In genomic region chr6:100554228-100554627, GRCh38 we compare ENCODE assay signal across 16 cellular contexts.
DNase-seq lines count a peak whose midpoint lies in the region; ATAC-seq and TF ChIP-seq lines count a peak whose summit lies in the region.
"Had no signal": no experiment of that assay in that cellular context is flagged by ENCODE, and none has a peak within 500 bp of the region (broad histone marks: within the 10 kb centered on the region; RNA-seq: fewer than 3 reads in every experiment).

No MANE protein-coding gene starts in this region.

- POLR2A ChIA-PET in HEK293T (lab: Yijun Ruan, JAX): no interaction called here

- no peaks in the 10 kb centered on the region for H3K9me3 Mint-ChIP-seq in Calu3 (ENCODE audit: low read depth, unreplicated experiment)
- H3K9me3 Mint-ChIP-seq: activated CD4-positive, alpha-beta T cell treated with anti-CD3 and anti-CD28 coated beads, Interleukin-2, amount 10 ng/mL, durations not matched to agents 24 days and 14 days; activated T-cell treated with anti-CD3 and anti-CD28 coated beads, Interleukin-2, amount 50 U/mL, for 4 hours; central memory CD8-positive, alpha-beta T cell; immature natural killer cell; T-helper 2 cell treated with Interferon-gamma antibody and Interleukin-4, amounts not matched to agents 5 μg/mL and 100 μg/mL, for 36 hours had no signal

- no peak overlapping the region for H3K4me3 Mint-ChIP-seq in Calu3 (ENCODE audit: low read depth, unreplicated experiment)
- H3K4me3 Mint-ChIP-seq: activated CD4-positive, alpha-beta T cell treated with anti-CD3 and anti-CD28 coated beads, Interleukin-2, amount 10 ng/mL, durations not matched to agents 24 days and 14 days; activated T-cell treated with anti-CD3 and anti-CD28 coated beads, Interleukin-2, amount 50 U/mL, for 4 hours; central memory CD8-positive, alpha-beta T cell; immature natural killer cell; T-helper 2 cell treated with Interferon-gamma antibody and Interleukin-4, amounts not matched to agents 5 μg/mL and 100 μg/mL, for 36 hours had no signal

- intact Hi-C loops in Calu3 (cut with micrococcal nuclease; ENCODE audit: unreplicated experiment): loop anchor here (5.0 to 10.0 kb wide), 2 partner anchors 47 to 209 kb away; no protein-coding TSS in a partner anchor

- no peak overlapping the region for H3K27ac Mint-ChIP-seq in Calu3 (ENCODE audit: unreplicated experiment)
- H3K27ac Mint-ChIP-seq: activated CD4-positive, alpha-beta T cell treated with anti-CD3 and anti-CD28 coated beads, Interleukin-2, amount 10 ng/mL, durations not matched to agents 24 days and 14 days; T-helper 2 cell treated with Interferon-gamma antibody and Interleukin-4, amounts not matched to agents 5 μg/mL and 100 μg/mL, for 36 hours had no signal

- ATAC-seq in left lobe of liver (peak; percentile 97), SK-N-SH treated with all-trans-retinoic acid at 6 μM for 48 hours (no peak), GM19467 (IDR thresholded peaks at IDR 0.05; ENCODE audit: unreplicated experiment) (no peak)
- ATAC-seq: activated T-cell treated with anti-CD3 and anti-CD28 coated beads, Interleukin-2, amount 50 U/mL, for 4 hours; gastroesophageal sphincter had no signal

- DNase-seq in Calu3: peak; percentile 7
- no peak for DNase-seq in HEK293T (ENCODE audit: extremely low spot score)
- DNase-seq in SHP77 treated with DMSO at 0.1 percent for 48 hours (lab: John Stamatoyannopoulos, UW): peak; percentile 64
- no peak for DNase-seq in left lobe of liver (ENCODE audit: low spot score)
- no peak for DNase-seq in GM03348 (ENCODE audit: low spot score)
- no peak for DNase-seq in activated CD4-positive, alpha-beta T cell treated with anti-CD3 and anti-CD28 coated beads for 1 hour
- DNase-seq: activated CD4-positive, alpha-beta T cell treated with anti-CD3 and anti-CD28 coated beads, Interleukin-2, amount 10 ng/mL, durations not matched to agents 24 days and 14 days; activated T-cell treated with anti-CD3 and anti-CD28 coated beads, Interleukin-2, amount 50 U/mL, for 4 hours; DMS 273 treated with DMSO at 0.1 percent for 48 hours; immature natural killer cell; Right ventricle myocardium superior had no signal

- peaks cover 27% of the 10 kb centered on the region for H3K4me1 Mint-ChIP-seq in Calu3 (ENCODE audit: low read depth, unreplicated experiment)
- H3K4me1 Mint-ChIP-seq: activated CD4-positive, alpha-beta T cell treated with anti-CD3 and anti-CD28 coated beads, Interleukin-2, amount 10 ng/mL, durations not matched to agents 24 days and 14 days; central memory CD8-positive, alpha-beta T cell had no signal

- no peaks in the 10 kb centered on the region for H3K27me3 Mint-ChIP-seq in Calu3 (ENCODE audit: unreplicated experiment)
- H3K27me3 Mint-ChIP-seq: activated CD4-positive, alpha-beta T cell treated with anti-CD3 and anti-CD28 coated beads, Interleukin-2, amount 10 ng/mL, durations not matched to agents 24 days and 14 days; central memory CD8-positive, alpha-beta T cell had no signal

- no peaks in the 10 kb centered on the region for H3K36me3 Mint-ChIP-seq in Calu3 (ENCODE audit: insufficient read depth, unreplicated experiment)

- CTCF ChIA-PET in Calu3 (lab: Charles Lee): no interaction called here
- CTCF ChIA-PET in HEK293T (lab: Yijun Ruan, JAX): interaction anchor here (0.7 kb wide), 1 partner anchor 1121 kb away, joined by 3 read pairs; no protein-coding TSS in a partner anchor

- no peak for TF ChIP-seq CTCF in Calu3 (IDR thresholded peaks at IDR 0.05; ENCODE audit: unreplicated experiment)

- no TSS peak for BruUV-seq in Calu3 (replicated peaks; lab: Mats Ljungman, UMichigan)

TF ChIP-seq in HEK293T, 16 proteins besides CTCF, POLR2A, EP300 and RAD21:
- TF ChIP-seq, protein P1, sequence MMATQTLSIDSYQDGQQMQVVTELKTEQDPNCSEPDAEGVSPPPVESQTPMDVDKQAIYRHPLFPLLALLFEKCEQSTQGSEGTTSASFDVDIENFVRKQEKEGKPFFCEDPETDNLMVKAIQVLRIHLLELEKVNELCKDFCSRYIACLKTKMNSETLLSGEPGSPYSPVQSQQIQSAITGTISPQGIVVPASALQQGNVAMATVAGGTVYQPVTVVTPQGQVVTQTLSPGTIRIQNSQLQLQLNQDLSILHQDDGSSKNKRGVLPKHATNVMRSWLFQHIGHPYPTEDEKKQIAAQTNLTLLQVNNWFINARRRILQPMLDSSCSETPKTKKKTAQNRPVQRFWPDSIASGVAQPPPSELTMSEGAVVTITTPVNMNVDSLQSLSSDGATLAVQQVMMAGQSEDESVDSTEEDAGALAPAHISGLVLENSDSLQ (IDR thresholded peaks at IDR 0.05): peak; percentile 60
- no peak for TF ChIP-seq FOXM1 (IDR thresholded peaks at IDR 0.05; ENCODE audit: borderline replicate concordance)

TF ChIP-seq in SK-N-SH treated with all-trans-retinoic acid at 6 μM for 48 hours, 23 proteins besides CTCF, POLR2A, EP300 and RAD21:
- TF ChIP-seq ZNF70 (CRISPR knock-in tag; IDR thresholded peaks at IDR 0.05) (no peak), ARNTL (CRISPR knock-in tag; IDR thresholded peaks at IDR 0.05; ENCODE audit: borderline replicate concordance, low read depth) (no peak), BACH2 (CRISPR knock-in tag; IDR thresholded peaks at IDR 0.05; ENCODE audit: borderline replicate concordance) (no peak), PATZ1 (CRISPR knock-in tag; IDR thresholded peaks at IDR 0.05; ENCODE audit: borderline replicate concordance) (no peak), SNAI2 (CRISPR knock-in tag; IDR thresholded peaks at IDR 0.05) (no peak), ZC3H10 (CRISPR knock-in tag; IDR thresholded peaks at IDR 0.05) (no peak), GLIS3 (CRISPR knock-in tag; IDR thresholded peaks at IDR 0.05) (no peak), ZNF565 (CRISPR knock-in tag; conservative IDR thresholded peaks at IDR 0.05; ENCODE audit: low read depth) (no peak), RARB (CRISPR knock-in tag; IDR thresholded peaks at IDR 0.05) (no peak), ZFP3 (CRISPR knock-in tag; IDR thresholded peaks at IDR 0.05) (no peak), TOX (CRISPR knock-in tag; IDR thresholded peaks at IDR 0.05; ENCODE audit: borderline replicate concordance) (no peak), TCF4 (CRISPR knock-in tag; IDR thresholded peaks at IDR 0.05; ENCODE audit: borderline replicate concordance) (no peak), ESRRG (CRISPR knock-in tag; IDR thresholded peaks at IDR 0.05) (no peak)
- TF ChIP-seq, protein P2, sequence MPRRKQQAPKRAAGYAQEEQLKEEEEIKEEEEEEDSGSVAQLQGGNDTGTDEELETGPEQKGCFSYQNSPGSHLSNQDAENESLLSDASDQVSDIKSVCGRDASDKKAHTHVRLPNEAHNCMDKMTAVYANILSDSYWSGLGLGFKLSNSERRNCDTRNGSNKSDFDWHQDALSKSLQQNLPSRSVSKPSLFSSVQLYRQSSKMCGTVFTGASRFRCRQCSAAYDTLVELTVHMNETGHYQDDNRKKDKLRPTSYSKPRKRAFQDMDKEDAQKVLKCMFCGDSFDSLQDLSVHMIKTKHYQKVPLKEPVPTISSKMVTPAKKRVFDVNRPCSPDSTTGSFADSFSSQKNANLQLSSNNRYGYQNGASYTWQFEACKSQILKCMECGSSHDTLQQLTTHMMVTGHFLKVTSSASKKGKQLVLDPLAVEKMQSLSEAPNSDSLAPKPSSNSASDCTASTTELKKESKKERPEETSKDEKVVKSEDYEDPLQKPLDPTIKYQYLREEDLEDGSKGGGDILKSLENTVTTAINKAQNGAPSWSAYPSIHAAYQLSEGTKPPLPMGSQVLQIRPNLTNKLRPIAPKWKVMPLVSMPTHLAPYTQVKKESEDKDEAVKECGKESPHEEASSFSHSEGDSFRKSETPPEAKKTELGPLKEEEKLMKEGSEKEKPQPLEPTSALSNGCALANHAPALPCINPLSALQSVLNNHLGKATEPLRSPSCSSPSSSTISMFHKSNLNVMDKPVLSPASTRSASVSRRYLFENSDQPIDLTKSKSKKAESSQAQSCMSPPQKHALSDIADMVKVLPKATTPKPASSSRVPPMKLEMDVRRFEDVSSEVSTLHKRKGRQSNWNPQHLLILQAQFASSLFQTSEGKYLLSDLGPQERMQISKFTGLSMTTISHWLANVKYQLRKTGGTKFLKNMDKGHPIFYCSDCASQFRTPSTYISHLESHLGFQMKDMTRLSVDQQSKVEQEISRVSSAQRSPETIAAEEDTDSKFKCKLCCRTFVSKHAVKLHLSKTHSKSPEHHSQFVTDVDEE (CRISPR knock-in tag; IDR thresholded peaks at IDR 0.05): no peak
- TF ChIP-seq, protein P3, sequence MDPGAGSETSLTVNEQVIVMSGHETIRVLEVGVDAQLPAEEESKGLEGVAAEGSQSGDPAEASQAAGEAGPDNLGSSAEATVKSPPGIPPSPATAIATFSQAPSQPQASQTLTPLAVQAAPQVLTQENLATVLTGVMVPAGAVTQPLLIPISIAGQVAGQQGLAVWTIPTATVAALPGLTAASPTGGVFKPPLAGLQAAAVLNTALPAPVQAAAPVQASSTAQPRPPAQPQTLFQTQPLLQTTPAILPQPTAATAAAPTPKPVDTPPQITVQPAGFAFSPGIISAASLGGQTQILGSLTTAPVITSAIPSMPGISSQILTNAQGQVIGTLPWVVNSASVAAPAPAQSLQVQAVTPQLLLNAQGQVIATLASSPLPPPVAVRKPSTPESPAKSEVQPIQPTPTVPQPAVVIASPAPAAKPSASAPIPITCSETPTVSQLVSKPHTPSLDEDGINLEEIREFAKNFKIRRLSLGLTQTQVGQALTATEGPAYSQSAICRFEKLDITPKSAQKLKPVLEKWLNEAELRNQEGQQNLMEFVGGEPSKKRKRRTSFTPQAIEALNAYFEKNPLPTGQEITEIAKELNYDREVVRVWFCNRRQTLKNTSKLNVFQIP (CRISPR knock-in tag; IDR thresholded peaks at IDR 0.05; ENCODE audit: borderline replicate concordance, low read depth): no peak

Comparison
In these comparisons a context has a peak if more than half of its experiments do, and no peak if none do; other contexts are left out.
1. DNase-seq: peak in Calu3 (single experiment) and SHP77 treated with DMSO at 0.1 percent for 48 hours (single experiment); none in HEK293T (single experiment), left lobe of liver (single experiment), GM03348 (single experiment) and activated CD4-positive, alpha-beta T cell treated with anti-CD3 and anti-CD28 coated beads for 1 hour (single experiment).